In genomic region chr16:50692999-50693781, GRCh38 we compare ENCODE assay signal across 9 cellular contexts. TPM values are rescaled to one million over a fixed set of nuclear protein-coding genes. Genes with fewer than 3 reads are reported as not detected.
DNase-seq lines count a peak whose midpoint lies in the region; ATAC-seq and TF ChIP-seq lines count a peak whose summit lies in the region.
"Had no signal": no experiment of that assay in that cellular context is flagged by ENCODE, and none has a peak within 500 bp of the region (broad histone marks: within the 10 kb centered on the region; RNA-seq: fewer than 3 reads in every experiment).

Gene NOD2, plus strand, starts transcription at chr16:50693606. Its CDS starts 5,890 bp downstream, at chr16:50699496.

- TF ChIP-seq POLR2A in Peyer's patch (IDR thresholded peaks at IDR 0.05) (no peak), erythroblast (IDR thresholded peaks at IDR 0.05; ENCODE audit: low read length) (no peak)

- peaks cover 10 to 26% (median 23%) of the 10 kb centered on the region in 3 donors for H3K27me3 Mint-ChIP-seq in naive B cell

- no peak for TF ChIP-seq CTCF in GM12864 (IDR thresholded peaks at IDR 0.05; ENCODE audit: low read depth, low read length, missing control alignments)
- no peak for TF ChIP-seq CTCF in Peyer's patch (IDR thresholded peaks at IDR 0.05)

- peak within 1 kb of the TSS in 2 of 4 donors; percentile 25 to 70 for H3K27ac ChIP-seq in Peyer's patch

- peak; percentile 57 to 63 for ATAC-seq in naive B cell (ENCODE audit: low read depth in 2 of 2)
- ATAC-seq in HG03025 (IDR thresholded peaks at IDR 0.05; ENCODE audit: low FRiP score, unreplicated experiment): no peak

- peaks cover 0 to 10% of the 10 kb centered on the region in 2 donors for H3K36me3 Mint-ChIP-seq in naive B cell

- H3K9me3 ChIP-seq in Peyer's patch: no peaks in the 10 kb centered on the region

- DNase-seq in GM12864 (ENCODE audit: low read depth) (no peak), Peyer's patch (no peak), naive B cell (no peak), head of caudate nucleus (no peak), NCI-H226 (no peak), erythroblast (lab: John Stamatoyannopoulos, UW) (no peak)
- DNase-seq in effector CD4-positive, alpha-beta T cell: peak; percentile 16

- H3K9me3 Mint-ChIP-seq in naive B cell: no peaks in the 10 kb centered on the region

- H3K36me3 ChIP-seq in Peyer's patch: no peaks in the 10 kb centered on the region

- H3K4me3 Mint-ChIP-seq in naive B cell: peak within 1 kb of the TSS; percentile 71 to 92 (median 80)

- no peaks in the 10 kb centered on the region for H3K27me3 ChIP-seq in Peyer's patch

- H3K4me3 ChIP-seq in GM12864 (ENCODE audit: low read depth, low read length) (peak within 1 kb of the TSS; percentile 50), Peyer's patch (peak within 1 kb of the TSS; percentile 32 to 64 (median 60))

- peak within 1 kb of the TSS; percentile 16 to 91 (median 70) for H3K27ac Mint-ChIP-seq in naive B cell

- H3K4me1 ChIP-seq in Peyer's patch: peaks cover 7 to 33% (median 19%) of the 10 kb centered on the region in 4 donors

- intact Hi-C loops in head of caudate nucleus (cut with DNase I): no loop called here

- H3K4me1 Mint-ChIP-seq in naive B cell: peaks cover 40 to 46% (median 44%) of the 10 kb centered on the region in 3 donors

RNA-seq across cellular contexts. Expression of gene NOD2, which starts in this region (rescaled TPM):
- 1 to 10 TPM in 2 of 4 donors, not detected in 2; 1.7 to 4.1 TPM for total RNA-seq in Peyer's patch
- under 1 TPM in 4 of 6 donors, not detected in 2; 0.07 to 0.25 (median 0.16) TPM for polyA plus RNA-seq in naive B cell (ENCODE audit: low read depth in 6 of 6)
- total RNA-seq: SK-MEL-5 had no signal

Comparison
In these comparisons a context has a peak if more than half of its experiments do, and no peak if none do; other contexts are left out.
1. Peak in ATAC-seq in naive B cell; RNA of the gene not detected or under 1 TPM.